In genomic region chr3:48306290-48306689, GRCh38 we compare ENCODE assay signal across 21 cellular contexts.
"Had no signal": no experiment of that assay in that cellular context is flagged by ENCODE, and none has a peak within 500 bp of the region (broad histone marks: within the 10 kb centered on the region; RNA-seq: fewer than 3 reads in every experiment).

No MANE protein-coding gene starts in this region.

- H2AFZ ChIP-seq: hepatocyte, parathyroid adenoma had no signal

- DNase-seq: esophagus squamous epithelium; foreskin fibroblast; head of caudate nucleus; kidney; left cardiac atrium; left ventricle myocardium inferior; lower lobe of right lung; mesenchymal stem cell; midbrain; psoas muscle; retina; right lobe of liver; stimulated activated CD4-positive, alpha-beta T cell treated with anti-CD3 and anti-CD28 coated beads, Interleukin-4, amount 100 ng/mL, for 24 hours; stimulated activated naive B cell treated with anti-CD40 and anti-IgM and Interleukin-4, amounts not matched to agents 10 μg/mL and 1 μg/mL and 100 μg/mL, for 72 hours; stimulated activated naive CD8-positive, alpha-beta T cell treated with anti-CD3 and anti-CD28 coated beads, Interleukin-15, amount 100 ng/mL, for 72 hours; testis; upper lobe of right lung had no signal

- H3K4me2 ChIP-seq: hepatocyte had no signal

- H3K27me3 ChIP-seq: right lobe of liver, testis, tibial nerve, upper lobe of right lung, vagina had no signal

- ATAC-seq: left cardiac atrium; lower lobe of right lung; psoas muscle; right lobe of liver; stimulated activated naive B cell treated with anti-CD40 and anti-IgM and Interleukin-4, amounts not matched to agents 10 μg/mL and 1 μg/mL and 100 μg/mL, for 72 hours; stimulated activated naive CD8-positive, alpha-beta T cell treated with anti-CD3 and anti-CD28 coated beads, Interleukin-15, amount 100 ng/mL, for 72 hours; upper lobe of right lung had no signal

- H3K9me3 ChIP-seq: esophagus squamous epithelium, left ventricle myocardium inferior, lower lobe of right lung, psoas muscle, right lobe of liver, testis, upper lobe of right lung, vagina had no signal

- H3K4me1 ChIP-seq: right lobe of liver, upper lobe of right lung had no signal

- H3K79me2 ChIP-seq: parathyroid adenoma had no signal

- H3K4me3 ChIP-seq: esophagus squamous epithelium, hepatocyte, left ventricle myocardium inferior, lower lobe of right lung, psoas muscle, right lobe of liver, testis, tibial nerve, upper lobe of right lung, vagina had no signal

- H3K36me3 ChIP-seq: esophagus squamous epithelium, left ventricle myocardium inferior, lower lobe of right lung, right lobe of liver, tibial nerve, upper lobe of right lung, vagina had no signal

- H3K9ac ChIP-seq: parathyroid adenoma had no signal

- H3K27ac ChIP-seq: esophagus squamous epithelium, hepatocyte, left ventricle myocardium inferior, lower lobe of right lung, parathyroid adenoma, psoas muscle, right lobe of liver, testis, tibial nerve, upper lobe of right lung, vagina had no signal
